18 cellular contexts compared by ENCODE assay signal in the genomic region with DNA sequence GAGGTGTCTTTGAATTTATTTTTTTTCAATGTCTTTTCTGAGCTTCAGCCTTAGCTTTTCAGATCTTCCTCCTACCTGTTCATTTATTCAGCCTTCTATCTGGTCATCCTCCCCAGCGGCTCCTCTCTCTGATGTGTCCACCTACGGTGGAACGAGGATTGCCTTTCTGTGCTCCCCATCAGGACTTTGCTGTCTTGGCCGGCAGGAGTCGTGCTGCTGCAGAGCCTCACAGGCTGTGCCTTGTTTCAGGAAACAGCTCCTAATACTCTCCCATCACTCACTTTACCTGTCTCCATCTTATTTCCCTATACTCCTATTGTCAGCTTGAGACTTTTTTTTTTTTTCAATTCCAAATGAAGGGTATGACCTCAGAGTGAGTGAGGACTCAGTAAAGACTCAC.
"Had no signal": no experiment of that assay in that cellular context is flagged by ENCODE, and none has a peak within 500 bp of the region (broad histone marks: within the 10 kb centered on the region; RNA-seq: fewer than 3 reads in every experiment).

No MANE protein-coding gene starts in this region.

- H3K4me2 ChIP-seq: smooth muscle cell had no signal

- H3K27ac Mint-ChIP-seq: natural killer cell, type B pancreatic cell had no signal

- H3K36me3 ChIP-seq: gastrocnemius medialis had no signal

- H3K9me3 ChIP-seq: gastrocnemius medialis, heart right ventricle, right atrium auricular region had no signal

- H3K4me1 ChIP-seq: gastrocnemius medialis, heart right ventricle, right atrium auricular region had no signal

- DNase-seq: central memory CD4-positive, alpha-beta T cell; effector CD8-positive, alpha-beta T cell; gastrocnemius medialis; heart right ventricle; hypothalamus; kidney; left colon; natural killer cell; posterior cingulate gyrus; stimulated activated CD4-positive, alpha-beta T cell treated with anti-CD3 and anti-CD28 coated beads, Interleukin-2, amount 100 ng/mL, for 48 hours; stimulated activated naive CD4-positive, alpha-beta T cell treated with Interleukin-2 at 50 U/mL for 16 hours had no signal

- H3K4me3 ChIP-seq: coronary artery, gastrocnemius medialis, heart right ventricle, right atrium auricular region, smooth muscle cell had no signal

- FAIRE-seq: endometrium, kidney, urothelium cell line had no signal

- H3K36me3 Mint-ChIP-seq: natural killer cell had no signal

- ATAC-seq: esophagus mucosa, gastrocnemius medialis, heart right ventricle, left colon, natural killer cell had no signal

- H3K9me3 Mint-ChIP-seq: natural killer cell, type B pancreatic cell had no signal

- H3K27me3 Mint-ChIP-seq: type B pancreatic cell had no signal

- H3K27ac ChIP-seq: coronary artery, gastrocnemius medialis, heart right ventricle, right atrium auricular region had no signal

- H3K27me3 ChIP-seq: gastrocnemius medialis, heart right ventricle, right atrium auricular region had no signal

- H3K4me3 Mint-ChIP-seq: natural killer cell, type B pancreatic cell had no signal
